In genomic region chr12:121939190-121939589, GRCh38 we compare ENCODE assay signal across 19 cellular contexts. TPM values are rescaled to one million over a fixed set of nuclear protein-coding genes. Genes with fewer than 3 reads are reported as not detected.
A peak's percentile ranks its signal among the peaks of the same experiment; 100 is the strongest.
DNase-seq lines count a peak whose midpoint lies in the region; ATAC-seq, FAIRE-seq and TF ChIP-seq lines count a peak whose summit lies in the region.
"Had no signal": no experiment of that assay in that cellular context is flagged by ENCODE, and none has a peak within 500 bp of the region (broad histone marks: within the 10 kb centered on the region; RNA-seq: fewer than 3 reads in every experiment).

No MANE protein-coding gene starts in this region.

- peaks cover 4% of the 10 kb centered on the region; the same call in 1 of the 2 replicates for H3K9me3 ChIP-seq in IMR-90 (ENCODE audit: control insufficient read depth, insufficient read depth, low read length)
- H3K9me3 ChIP-seq in GM12878 (replicated peaks; ENCODE audit: control insufficient read depth, insufficient read depth, low read length) = no peaks in the 10 kb centered on the region; the same call in 2 of the 3 replicates
- H3K9me3 ChIP-seq in SJCRH30 (replicated peaks) = no peaks in the 10 kb centered on the region
- H3K9me3 ChIP-seq: thoracic aorta had no signal

- POLR2A ChIA-PET in IMR-90 (lab: Charles Lee; ENCODE audit: unreplicated experiment) (no interaction called here), GM12878 (lab: Charles Lee) (interaction anchor here (0.7 kb wide), 1 partner anchor 37 kb away, joined by 3 read pairs; no protein-coding TSS in a partner anchor)

- TF ChIP-seq CTCF in IMR-90 (conservative IDR thresholded peaks at IDR 0.05; ENCODE audit: low read depth, low read length) (no peak), GM12878 (IDR thresholded peaks at IDR 0.05 in 2 of 3, conservative IDR thresholded peaks at IDR 0.05 in 1 of 3; ENCODE audit: control insufficient read depth in 2 of 3, extremely low read depth in 1 of 3, insufficient read depth in 1 of 3, low read depth in 3 of 3, low read length in 3 of 3) (no peak)

- no peak overlapping the region; the same call in 1 of the 2 replicates for H4K5ac ChIP-seq in IMR-90 (ENCODE audit: low read depth, low read length)

- DNase-seq in GM12891 (ENCODE audit: insufficient read length, low spot score) (no peak), IMR-90 (no peak), GM12878 (ENCODE audit: low read depth, low spot score) (peak; percentile 24), mucosa of gallbladder (ENCODE audit: low spot score) (peak; percentile 38), NCI-H1105 treated with DMSO at 0.1 percent for 48 hours (lab: John Stamatoyannopoulos, UW) (no peak), HCEC 1CT (no peak), SJCRH30 (no peak), ACHN (no peak)
- DNase-seq: activated naive CD8-positive, alpha-beta T cell treated with anti-CD3 and anti-CD28 coated beads, Interleukin-2, amount 50 U/mL, for 24 hours; activated T-cell treated with anti-CD3 and anti-CD28 coated beads, Interleukin-2, amount 50 U/mL, for 24 hours; endodermal cell; foreskin fibroblast; left ventricle myocardium superior; NCI-H1417 treated with DMSO at 0.1 percent for 48 hours; NCI-H345; retina had no signal

- RAD21 ChIA-PET in GM12878 (lab: Charles Lee; ENCODE audit: unreplicated experiment) = no interaction called here

- H4K8ac ChIP-seq in IMR-90 (ENCODE audit: low read depth in 2 of 2, low read length in 2 of 2) = no peak overlapping the region

- H3K4ac ChIP-seq in IMR-90 (ENCODE audit: low read depth, low read length) = no peak overlapping the region

- peak overlapping the region; percentile 32; the same call in 1 of the 2 replicates for H4K91ac ChIP-seq in IMR-90 (ENCODE audit: insufficient read depth, low read depth, low read length)

- no peak for TF ChIP-seq EP300 in GM12878 (IDR thresholded peaks at IDR 0.05; ENCODE audit: borderline replicate concordance in 1 of 2, control insufficient read depth in 1 of 2, low read depth in 2 of 2, low read length in 2 of 2)

- TF ChIP-seq POLR2A in GM12891 (IDR thresholded peaks at IDR 0.05; ENCODE audit: low read depth, low read length) (no peak), IMR-90 (IDR thresholded peaks at IDR 0.05; ENCODE audit: low read depth, low read length) (no peak), GM12878 (IDR thresholded peaks at IDR 0.05; ENCODE audit: low read depth, low read length) (no peak)

- peak overlapping the region; percentile 18; the same call in 1 of the 2 replicates for H2BK20ac ChIP-seq in IMR-90 (ENCODE audit: low read depth, low read length)

- TF ChIP-seq RAD21 in IMR-90 (IDR thresholded peaks at IDR 0.05; ENCODE audit: low read length) (no peak), GM12878 (IDR thresholded peaks at IDR 0.05; ENCODE audit: insufficient read depth, low read depth, low read length) (no peak)

- H2BK120ac ChIP-seq in IMR-90 (ENCODE audit: low read depth, low read length) = 0 out of 2 replicates have a peak overlapping the region, but pooled peaks have one; percentile 0

- peaks cover 14% of the 10 kb centered on the region for H3K9me1 ChIP-seq in IMR-90 (ENCODE audit: insufficient read depth, low read length)

- dilution Hi-C loops in IMR-90 (cut with HindIII; ENCODE audit: low sequenced_read_pairs, unreplicated experiment) = no loop called here

- no peak overlapping the region for H3K4me2 ChIP-seq in IMR-90 (ENCODE audit: low read depth, low read length)
- H3K4me2 ChIP-seq in GM12878 (ENCODE audit: control insufficient read depth, insufficient read depth) = no peak overlapping the region

- H3K14ac ChIP-seq in IMR-90 (replicated peaks; ENCODE audit: low read depth, low read length) = no peak overlapping the region; the same call in 1 of the 2 replicates

- peak overlapping the region; percentile 44 for H2AFZ ChIP-seq in IMR-90 (replicated peaks; ENCODE audit: low read length, poor library complexity)
- H2AFZ ChIP-seq in GM12878 (ENCODE audit: control insufficient read depth, low read depth, low read length) = peak overlapping the region; percentile 25; the same call in 1 of the 2 replicates

- CTCF ChIA-PET in IMR-90 (lab: Yijun Ruan, JAX) = no interaction called here
- CTCF ChIA-PET in GM12878 (lab: Yijun Ruan, JAX) = interaction anchor here (1.0 kb wide), 1 partner anchor 184 kb away, joined by 4 read pairs; no protein-coding TSS in a partner anchor

- H4K20me1 ChIP-seq in IMR-90 (ENCODE audit: insufficient read depth, low read length) (no peaks in the 10 kb centered on the region), GM12878 (ENCODE audit: control insufficient read depth, insufficient read depth) (no peaks in the 10 kb centered on the region)

- H3K36me3 ChIP-seq in IMR-90 (ENCODE audit: control insufficient read depth, insufficient read depth, low read length) (peaks cover 15% of the 10 kb centered on the region), GM12878 (ENCODE audit: control insufficient read depth in 2 of 2, insufficient read depth in 2 of 2, low read length in 1 of 2) (no peaks in the 10 kb centered on the region), SJCRH30 (no peaks in the 10 kb centered on the region)
- H3K36me3 ChIP-seq: thoracic aorta had no signal

- H2BK5ac ChIP-seq in IMR-90 (ENCODE audit: low read depth, low read length, poor library complexity, severe bottlenecking) = no peak overlapping the region

- in situ Hi-C loops in IMR-90 (cut with MboI; ENCODE audit: low sequenced_read_pairs) (no loop called here), GM12878 (cut with MboI) (no loop called here), ACHN (cut with HindIII; ENCODE audit: low pct_ligation_motif_present, low pct_unique_long_range_greater_than_20kb, low sequenced_read_pairs) (no loop called here)

- no peaks in the 10 kb centered on the region for H3K27me3 ChIP-seq in IMR-90 (ENCODE audit: control insufficient read depth, insufficient read depth, low read length)
- no peaks in the 10 kb centered on the region for H3K27me3 ChIP-seq in GM12878 (replicated peaks in 1 of 2; ENCODE audit: control insufficient read depth in 2 of 2, insufficient read depth in 2 of 2, low read length in 1 of 2)
- no peaks in the 10 kb centered on the region for H3K27me3 ChIP-seq in SJCRH30

- ATAC-seq in IMR-90 (ENCODE audit: low read depth) = no peak
- peak; percentile 96 for ATAC-seq in GM12878
- ATAC-seq: activated naive CD8-positive, alpha-beta T cell treated with anti-CD3 and anti-CD28 coated beads, Interleukin-2, amount 50 U/mL, for 24 hours; left ventricle myocardium superior had no signal

- WGBS in IMR-90 (ENCODE audit: extremely low coverage in 2 of 2, insufficient read length in 1 of 2), 2 experiments = no CpG with 5 or more reads among the region's 7 CpGs
- 13% methylated on average over 7 of the region's 7 CpGs for WGBS in GM12878 (ENCODE audit: insufficient coverage, insufficient replicate concordance, low lambda C conversion rate, missing lambda C conversion rate)

- no peak overlapping the region for H3K56ac ChIP-seq in IMR-90 (ENCODE audit: extremely low read depth, insufficient read depth, low read length)

- intact Hi-C loops in IMR-90 (cut with micrococcal nuclease) = no loop called here
- intact Hi-C loops in GM12878 (cut with micrococcal nuclease; ENCODE audit: unreplicated experiment) = no loop called here

- no peak overlapping the region for H2BK15ac ChIP-seq in IMR-90 (ENCODE audit: low read depth, low read length)

- H3K4me1 ChIP-seq in IMR-90 (ENCODE audit: control insufficient read depth, insufficient read depth, low read length) (no peaks in the 10 kb centered on the region), GM12878 (ENCODE audit: control insufficient read depth, insufficient read depth, low read length) (peaks cover 4% of the 10 kb centered on the region; the same call in 1 of the 2 replicates), SJCRH30 (no peaks in the 10 kb centered on the region)

- H3K18ac ChIP-seq in IMR-90 (ENCODE audit: low read depth, low read length) = no peak overlapping the region

- H3K27ac ChIP-seq in IMR-90 (ENCODE audit: insufficient read depth, low read length) (no peak overlapping the region), GM12878 (ENCODE audit: control insufficient read depth, insufficient read depth) (no peak overlapping the region), SJCRH30 (no peak overlapping the region)
- H3K27ac ChIP-seq: C4-2B, thoracic aorta had no signal

- H3K9ac ChIP-seq in IMR-90 (ENCODE audit: low read depth, low read length) (no peak overlapping the region), GM12878 (ENCODE audit: control insufficient read depth, insufficient read depth, low read length) (no peak overlapping the region)

- H3K23ac ChIP-seq in IMR-90 (ENCODE audit: low read depth, low read length) = no peak overlapping the region

- BruUV-seq in IMR-90 (replicated peaks; lab: Mats Ljungman, UMichigan) (no TSS peak), GM12878 (replicated peaks; lab: Mats Ljungman, UMichigan) (no TSS peak)

- H2AK9ac ChIP-seq in IMR-90 (replicated peaks; ENCODE audit: low read depth, low read length, poor library complexity) = no peak overlapping the region

- H3K79me1 ChIP-seq in IMR-90 (ENCODE audit: low read depth in 1 of 2, low read length in 2 of 2) = no peaks in the 10 kb centered on the region; a peak in 2 of 4 replicates

- H3K4me3 ChIP-seq in IMR-90 (ENCODE audit: insufficient read depth, low read depth, low read length) = no peak overlapping the region
- H3K4me3 ChIP-seq in GM12878 = no peak overlapping the region
- no peak overlapping the region for H3K4me3 ChIP-seq in SJCRH30
- H3K4me3 ChIP-seq: thoracic aorta had no signal

- SMC1A ChIA-PET in GM12878 (lab: Charles Lee; ENCODE audit: uncharacterized antibody, unreplicated experiment) = interaction anchor here (0.9 to 1.8 kb wide), 2 partner anchors 9 to 21 kb away, joined by 3 to 5 read pairs; partner anchors contain the start of gene CFAP251

- H3K79me2 ChIP-seq in GM12878 (ENCODE audit: control insufficient read depth, insufficient read depth, low read length) = no peaks in the 10 kb centered on the region

- H2AK5ac ChIP-seq in IMR-90 (ENCODE audit: low read depth, low read length) = no peak overlapping the region

- FAIRE-seq in GM12891 (lab: Jason Lieb, UNC) = peak; percentile 5
- FAIRE-seq in GM12878 (lab: Jason Lieb, UNC) = no peak

RNA-seq across cellular contexts. Expression of gene CFAP251, which starts 20.8 kb away (rescaled TPM):
- polyA plus RNA-seq in GM12891 (2012; ENCODE audit: low read depth, missing spikeins) = 1.8 TPM
- total RNA-seq in IMR-90 (2012; rRNA removed) = 9.1 and 9.4 TPM in 2 replicates
- 6.8 and 7.8 TPM in 2 replicates for polyA plus RNA-seq in IMR-90 (2012; rRNA removed)
- 4.2 and 6.8 TPM in 2 replicates for polyA plus RNA-seq in IMR-90 (2012; cell fraction: cytosol; rRNA removed)
- polyA plus RNA-seq in IMR-90 (2012; cell fraction: nucleus; rRNA removed; ENCODE audit: low replicate concordance) = 5.3 and 12.5 TPM in 2 replicates
- 8.3 and 9.2 TPM in 2 replicates for total RNA-seq in GM12878 (2013; cell fraction: nucleolus; rRNA removed)
- 0.79 and 1.6 TPM in 2 replicates for total RNA-seq in GM12878 (2014; rRNA removed)
- total RNA-seq in GM12878 (2014; rRNA removed; fragmentation: Illumina TruSeq; extraction: Trizol) = 0.37 and 0.72 TPM in 2 replicates
- total RNA-seq in GM12878 (2021) = 0.85 and 0.97 TPM in 2 replicates
- polyA plus RNA-seq in GM12878 (2011; ENCODE audit: low read depth) = 1.0 TPM
- polyA plus RNA-seq in GM12878 (2011; rRNA removed) = 0.10 and 0.23 TPM in 2 replicates
- 0.09 and 0.43 TPM in 2 replicates for polyA plus RNA-seq in GM12878 (2011; cell fraction: cytosol; rRNA removed)
- 0.21 and 0.26 TPM in 2 replicates for polyA plus RNA-seq in GM12878 (2011; cell fraction: nucleus; rRNA removed)
- polyA plus RNA-seq in GM12878 (2012) = 0.97 and 1.3 TPM in 2 replicates
- polyA plus RNA-seq in GM12878 (2014; fragmentation: Illumina TruSeq; extraction: Trizol) = 0.72 and 1.2 TPM in 2 replicates
- polyA plus RNA-seq in GM12878 (2014; fragmentation: Nextera tagmentation; extraction: Ambion mirVana) = under 1 TPM; 0.27 to 0.42 TPM
- 0.48 and 0.95 TPM in 2 replicates for polyA plus RNA-seq in GM12878 (2014; rRNA removed)
- under 1 TPM; 0.11 to 0.57 TPM for polyA plus RNA-seq in GM12878 (2016; fragmentation: Nextera tagmentation; extraction: Ambion mirVana)
- 0.51 and 0.62 TPM in 2 replicates for polyA minus RNA-seq in GM12878 (2011; rRNA and poly(A)+ RNA removed)
- not detected in 2 replicates for polyA minus RNA-seq in GM12878 (2011; cell fraction: cytosol; rRNA and poly(A)+ RNA removed)
- polyA minus RNA-seq in GM12878 (2011; cell fraction: nucleus; rRNA and poly(A)+ RNA removed) = 0.36 and 0.86 TPM in 2 replicates
- total RNA-seq in mucosa of gallbladder = 7.0 TPM
- total RNA-seq in SJCRH30 (2014; rRNA removed; shearing (Covaris generic)) = 0.41 and 0.45 TPM in 2 replicates
- polyA plus RNA-seq: IgD-negative memory B cell had no signal

RNA-seq across cellular contexts. Expression of gene PSMD9, which starts 50.6 kb away (rescaled TPM):
- polyA plus RNA-seq in GM12891 (2012; ENCODE audit: low read depth, missing spikeins) = 40.6 TPM
- total RNA-seq in IMR-90 (2012; rRNA removed) (142 and 156 TPM in 2 replicates), GM12878 (2014; rRNA removed) (80.8 and 110 TPM in 2 replicates), GM12878 (2014; rRNA removed; fragmentation: Illumina TruSeq; extraction: Trizol) (32.4 and 39.3 TPM in 2 replicates), GM12878 (2021) (51.1 and 70.0 TPM in 2 replicates), mucosa of gallbladder (48.8 TPM)
- polyA plus RNA-seq in IMR-90 (2012; rRNA removed) (135 and 138 TPM in 2 replicates), GM12878 (2011; rRNA removed) (38.2 and 46.3 TPM in 2 replicates), GM12878 (2014; fragmentation: Illumina TruSeq; extraction: Trizol) (13.0 and 26.1 TPM in 2 replicates), GM12878 (2014; fragmentation: Nextera tagmentation; extraction: Ambion mirVana) (10 to 100 TPM; 14.6 to 33.7 TPM), GM12878 (2014; rRNA removed) (82.8 and 114 TPM in 2 replicates), GM12878 (2016; fragmentation: Nextera tagmentation; extraction: Ambion mirVana) (100 to 1,000 TPM; 132 to 152 TPM)
- 82.4 and 236 TPM in 2 replicates for polyA plus RNA-seq in IMR-90 (2012; cell fraction: cytosol; rRNA removed)
- 75.4 and 108 TPM in 2 replicates for polyA plus RNA-seq in IMR-90 (2012; cell fraction: nucleus; rRNA removed; ENCODE audit: low replicate concordance)
- total RNA-seq in GM12878 (2013; cell fraction: nucleolus; rRNA removed) = 28.4 and 30.3 TPM in 2 replicates
- 16.7 TPM for polyA plus RNA-seq in GM12878 (2011; ENCODE audit: low read depth)
- 65.5 and 93.4 TPM in 2 replicates for polyA plus RNA-seq in GM12878 (2011; cell fraction: cytosol; rRNA removed)
- polyA plus RNA-seq in GM12878 (2011; cell fraction: nucleus; rRNA removed) = 46.5 and 60.9 TPM in 2 replicates
- 37.3 and 39.3 TPM in 2 replicates for polyA plus RNA-seq in GM12878 (2012)
- polyA minus RNA-seq in GM12878 (2011; rRNA and poly(A)+ RNA removed) = 23.6 and 28.5 TPM in 2 replicates
- polyA minus RNA-seq in GM12878 (2011; cell fraction: cytosol; rRNA and poly(A)+ RNA removed) = 12.4 and 18.6 TPM in 2 replicates
- 6.6 and 13.1 TPM in 2 replicates for polyA minus RNA-seq in GM12878 (2011; cell fraction: nucleus; rRNA and poly(A)+ RNA removed)
- 28.9 and 32.3 TPM in 2 replicates for total RNA-seq in SJCRH30 (2014; rRNA removed; shearing (Covaris generic))

Comparison
In these comparisons a context has a peak if more than half of its experiments do, and no peak if none do; other contexts are left out.
1. DNase-seq: peak in GM12878 (single experiment) and mucosa of gallbladder (single experiment); none in GM12891 (single experiment), IMR-90 (single experiment), NCI-H1105 treated with DMSO at 0.1 percent for 48 hours (single experiment), HCEC 1CT (single experiment), SJCRH30 (0 of 2) and ACHN (single experiment).